ENCODE assay signal across 22 cellular contexts in the genomic region with DNA sequence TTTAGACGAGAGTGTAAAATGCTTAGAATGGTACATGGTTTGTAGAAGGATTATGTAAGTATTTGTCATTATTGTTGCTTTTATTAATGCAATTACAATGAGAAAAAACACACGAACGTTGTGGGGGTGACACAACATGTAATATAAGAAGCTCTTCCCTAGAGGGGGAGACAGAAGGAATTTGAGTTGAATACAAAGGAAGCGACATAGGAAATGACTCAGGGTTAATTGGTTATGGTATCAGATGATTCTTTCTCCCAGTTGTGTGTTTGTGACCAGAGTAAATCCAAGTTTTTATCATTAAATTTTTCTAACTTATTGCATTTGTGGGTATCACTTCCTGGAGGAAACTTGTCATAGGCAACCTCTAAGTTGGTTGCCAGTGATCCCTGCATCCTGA.
DNase-seq lines count a peak whose midpoint lies in the region; ATAC-seq, FAIRE-seq and TF ChIP-seq lines count a peak whose summit lies in the region.
"Had no signal": no experiment of that assay in that cellular context is flagged by ENCODE, and none has a peak within 500 bp of the region (broad histone marks: within the 10 kb centered on the region; RNA-seq: fewer than 3 reads in every experiment).

No MANE protein-coding gene starts in this region.

- H4K20me1 ChIP-seq in SK-N-SH (ENCODE audit: insufficient read depth), result no peaks in the 10 kb centered on the region
- H4K20me1 ChIP-seq: BLaER1 treated with 17β-estradiol and CSF1 and Interleukin-3, amounts not matched to agents 10 nM and 100 nM had no signal

- H3K9me2 ChIP-seq in SK-N-SH, result no peaks in the 10 kb centered on the region

- H3K27me3 Mint-ChIP-seq in WTC11 (ENCODE audit: low read depth), result no peaks in the 10 kb centered on the region
- H3K27me3 Mint-ChIP-seq: activated naive CD4-positive, alpha-beta T cell treated with anti-CD3 and anti-CD28 coated beads, Interleukin-2, amount 10 ng/mL, durations not matched to agents 7 days and 5 days; activated T-cell treated with anti-CD3 and anti-CD28 coated beads, Interleukin-2, amount 50 U/mL, for 24 hours had no signal

- H3K27me3 ChIP-seq in SK-N-SH (ENCODE audit: insufficient read depth), result no peaks in the 10 kb centered on the region
- H3K27me3 ChIP-seq: BLaER1 treated with 17β-estradiol and CSF1 and Interleukin-3, amounts not matched to agents 10 nM and 100 nM had no signal

- H3K4me3 Mint-ChIP-seq in WTC11, result no peak overlapping the region
- H3K4me3 Mint-ChIP-seq: activated naive CD4-positive, alpha-beta T cell treated with anti-CD3 and anti-CD28 coated beads, Interleukin-2, amount 10 ng/mL, durations not matched to agents 7 days and 5 days; activated T-cell treated with anti-CD3 and anti-CD28 coated beads, Interleukin-2, amount 50 U/mL, for 24 hours had no signal

- peaks cover 5% of the 10 kb centered on the region; the same call in 1 of the 2 replicates for H3K9me3 ChIP-seq in SK-N-SH
- H3K9me3 ChIP-seq: BLaER1 treated with 17β-estradiol and CSF1 and Interleukin-3, amounts not matched to agents 10 nM and 100 nM had no signal

- H3K36me3 Mint-ChIP-seq in WTC11, result no peaks in the 10 kb centered on the region
- H3K36me3 Mint-ChIP-seq: activated naive CD4-positive, alpha-beta T cell treated with anti-CD3 and anti-CD28 coated beads, Interleukin-2, amount 10 ng/mL, durations not matched to agents 7 days and 5 days had no signal

- peak overlapping the region; percentile 70 for H2AFZ ChIP-seq in SK-N-SH (ENCODE audit: low read depth)

- peak; percentile 53 to 89; a peak in 2 of 4 replicates for TF ChIP-seq EP300 in SK-N-SH (IDR thresholded peaks at IDR 0.05; ENCODE audit: borderline replicate concordance in 1 of 2, low read depth in 1 of 2, low read length in 1 of 2)

- H3K36me3 ChIP-seq in SK-N-SH (replicated peaks in 1 of 2; ENCODE audit: control insufficient read depth in 1 of 2, insufficient read depth in 2 of 2, low read length in 1 of 2), result no peaks in the 10 kb centered on the region
- H3K36me3 ChIP-seq: BLaER1 treated with 17β-estradiol and CSF1 and Interleukin-3, amounts not matched to agents 10 nM and 100 nM had no signal

- ATAC-seq in WTC11, result no peak

- H3K27ac ChIP-seq in SK-N-SH (ENCODE audit: low read depth in 2 of 2, low read length in 1 of 2), result peak overlapping the region; percentile 34 to 69; a peak in 3 of 4 replicates
- H3K27ac ChIP-seq: BLaER1 treated with 17β-estradiol and CSF1 and Interleukin-3, amounts not matched to agents 10 nM and 100 nM; KMS-11 had no signal

- POLR2A ChIA-PET in SK-N-SH (lab: Yijun Ruan, JAX) (no interaction called here), WTC11 (lab: Charles Lee) (no interaction called here)

- no peak overlapping the region for H3K27ac Mint-ChIP-seq in WTC11
- H3K27ac Mint-ChIP-seq: activated naive CD4-positive, alpha-beta T cell treated with anti-CD3 and anti-CD28 coated beads, Interleukin-2, amount 10 ng/mL, durations not matched to agents 7 days and 5 days; activated T-cell treated with anti-CD3 and anti-CD28 coated beads, Interleukin-2, amount 50 U/mL, for 24 hours had no signal

- WGBS in SK-N-SH (ENCODE audit: low lambda C conversion rate), result 17% methylated on average over 4 of the region's 4 CpGs

- no peaks in the 10 kb centered on the region for H3K9me3 Mint-ChIP-seq in WTC11

- H3K79me2 ChIP-seq in SK-N-SH (ENCODE audit: insufficient read depth), result no peaks in the 10 kb centered on the region

- TF ChIP-seq CTCF in SK-N-SH (IDR thresholded peaks at IDR 0.05) (no peak), fibroblast of the aortic adventitia (IDR thresholded peaks at IDR 0.05; ENCODE audit: insufficient read depth, low read length) (no peak), WTC11 (IDR thresholded peaks at IDR 0.05) (no peak)

- TF ChIP-seq RAD21 in SK-N-SH (IDR thresholded peaks at IDR 0.05; ENCODE audit: low read length), result no peak

- H3F3A ChIP-seq in SK-N-SH (replicated peaks; ENCODE audit: insufficient read depth), result peaks cover 13% of the 10 kb centered on the region

- H3K4me3 ChIP-seq in SK-N-SH (ENCODE audit: low read depth in 2 of 2, low read length in 1 of 2), result no peak overlapping the region
- no peak overlapping the region for H3K4me3 ChIP-seq in fibroblast of the aortic adventitia (ENCODE audit: low read depth, low read length)
- H3K4me3 ChIP-seq: BLaER1 treated with 17β-estradiol and CSF1 and Interleukin-3, amounts not matched to agents 10 nM and 100 nM had no signal

- DNase-seq in A172 (ENCODE audit: low spot score), result peak; percentile 82
- peak; percentile 85 for DNase-seq in HCEC 1CT
- DNase-seq in SK-N-SH, result no peak
- DNase-seq in fibroblast of the aortic adventitia (ENCODE audit: low read depth), result peak; percentile 32
- DNase-seq in pons (ENCODE audit: low spot score), result no peak
- no peak for DNase-seq in WTC11 (ENCODE audit: low spot score)
- no peak for DNase-seq in urothelium cell line (ENCODE audit: low spot score)
- DNase-seq in NCI-H1417 treated with DMSO at 0.1 percent for 48 hours (lab: John Stamatoyannopoulos, UW), result no peak
- DNase-seq: 8988T; activated CD4-positive, alpha-beta T cell treated with anti-CD3 and anti-CD28 coated beads for 1 hour; activated naive CD4-positive, alpha-beta T cell treated with anti-CD3 and anti-CD28 coated beads, Interleukin-2, amount 10 ng/mL, durations not matched to agents 7 days and 5 days; activated T-cell treated with anti-CD3 and anti-CD28 coated beads, Interleukin-2, amount 50 U/mL, for 24 hours; anterior cingulate cortex; NCI-H1092 treated with DMSO at 0.1 percent for 48 hours; NCI-H2081; NCI-H510A; retina; RPMI8226 had no signal

- H3K4me1 Mint-ChIP-seq in WTC11, result peaks cover 9% of the 10 kb centered on the region; the same call in 1 of the 2 replicates
- H3K4me1 Mint-ChIP-seq: activated naive CD4-positive, alpha-beta T cell treated with anti-CD3 and anti-CD28 coated beads, Interleukin-2, amount 10 ng/mL, durations not matched to agents 7 days and 5 days had no signal

- no peak for FAIRE-seq in urothelium cell line (lab: Jason Lieb, UNC)
- FAIRE-seq: GM19239, H1 had no signal

- H3K9ac ChIP-seq in SK-N-SH, result no peak overlapping the region; the same call in 1 of the 2 replicates
- H3K9ac ChIP-seq: BLaER1 treated with 17β-estradiol and CSF1 and Interleukin-3, amounts not matched to agents 10 nM and 100 nM; KMS-11 had no signal

- no peak overlapping the region; the same call in 1 of the 2 replicates for H3K4me2 ChIP-seq in SK-N-SH
- H3K4me2 ChIP-seq: KMS-11 had no signal

- H3K4me1 ChIP-seq in SK-N-SH (ENCODE audit: control insufficient read depth in 1 of 2, insufficient read depth in 2 of 2, low read depth in 1 of 2, low read length in 1 of 2), result peaks cover 3 to 18% of the 10 kb centered on the region in 2 experiments; a peak in 3 of 4 replicates

- CTCF ChIA-PET in SK-N-SH (lab: Yijun Ruan, JAX), result interaction anchor here (1.2 kb wide), 1 partner anchor 14 kb away, joined by 3 read pairs; no protein-coding TSS in a partner anchor
- CTCF ChIA-PET in WTC11 (lab: Charles Lee), result no interaction called here

TF ChIP-seq in SK-N-SH, 30 proteins besides CTCF, POLR2A, EP300 and RAD21 (continues in another document):
- TF ChIP-seq POLR2AphosphoS5 (IDR thresholded peaks at IDR 0.05; ENCODE audit: low read depth, low read length), result peak; percentile 25; the same call in 1 of the 2 replicates
- TF ChIP-seq ELF1 (IDR thresholded peaks at IDR 0.05), result no peak
- no peak for TF ChIP-seq YY1 (IDR thresholded peaks at IDR 0.05; ENCODE audit: low read depth)
- no peak for TF ChIP-seq FOXJ3 (CRISPR knock-in tag; IDR thresholded peaks at IDR 0.05)
- no peak for TF ChIP-seq MXI1 (IDR thresholded peaks at IDR 0.05; ENCODE audit: low read depth, low read length)
- peak; percentile 77 for TF ChIP-seq FOXM1 (IDR thresholded peaks at IDR 0.05; ENCODE audit: low read depth)
- peak; percentile 50; the same call in 1 of the 2 replicates for TF ChIP-seq RXRA (IDR thresholded peaks at IDR 0.05; ENCODE audit: borderline replicate concordance, low read depth)
- TF ChIP-seq, protein P1, sequence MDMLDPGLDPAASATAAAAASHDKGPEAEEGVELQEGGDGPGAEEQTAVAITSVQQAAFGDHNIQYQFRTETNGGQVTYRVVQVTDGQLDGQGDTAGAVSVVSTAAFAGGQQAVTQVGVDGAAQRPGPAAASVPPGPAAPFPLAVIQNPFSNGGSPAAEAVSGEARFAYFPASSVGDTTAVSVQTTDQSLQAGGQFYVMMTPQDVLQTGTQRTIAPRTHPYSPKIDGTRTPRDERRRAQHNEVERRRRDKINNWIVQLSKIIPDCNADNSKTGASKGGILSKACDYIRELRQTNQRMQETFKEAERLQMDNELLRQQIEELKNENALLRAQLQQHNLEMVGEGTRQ (IDR thresholded peaks at IDR 0.05; ENCODE audit: borderline replicate concordance, low read depth, low read length), result no peak
- peak; percentile 60; the same call in 1 of the 2 replicates for TF ChIP-seq FOSL2 (IDR thresholded peaks at IDR 0.05; ENCODE audit: borderline replicate concordance, low read depth)

TF ChIP-seq in WTC11, 78 proteins besides CTCF, POLR2A, EP300 and RAD21 (continues in another document):
- TF ChIP-seq SP1 (CRISPR knock-in tag; conservative IDR thresholded peaks at IDR 0.05) (no peak), CREB1 (CRISPR knock-in tag; IDR thresholded peaks at IDR 0.05) (no peak), TCF7 (CRISPR knock-in tag; IDR thresholded peaks at IDR 0.05; ENCODE audit: low read depth) (no peak), KAT7 (CRISPR knock-in tag; IDR thresholded peaks at IDR 0.05; ENCODE audit: borderline replicate concordance) (no peak), GABPB1 (CRISPR knock-in tag; IDR thresholded peaks at IDR 0.05) (no peak)
- TF ChIP-seq, protein P2, sequence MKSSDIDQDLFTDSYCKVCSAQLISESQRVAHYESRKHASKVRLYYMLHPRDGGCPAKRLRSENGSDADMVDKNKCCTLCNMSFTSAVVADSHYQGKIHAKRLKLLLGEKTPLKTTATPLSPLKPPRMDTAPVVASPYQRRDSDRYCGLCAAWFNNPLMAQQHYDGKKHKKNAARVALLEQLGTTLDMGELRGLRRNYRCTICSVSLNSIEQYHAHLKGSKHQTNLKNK (CRISPR knock-in tag; IDR thresholded peaks at IDR 0.05), result no peak
- TF ChIP-seq, protein P3, sequence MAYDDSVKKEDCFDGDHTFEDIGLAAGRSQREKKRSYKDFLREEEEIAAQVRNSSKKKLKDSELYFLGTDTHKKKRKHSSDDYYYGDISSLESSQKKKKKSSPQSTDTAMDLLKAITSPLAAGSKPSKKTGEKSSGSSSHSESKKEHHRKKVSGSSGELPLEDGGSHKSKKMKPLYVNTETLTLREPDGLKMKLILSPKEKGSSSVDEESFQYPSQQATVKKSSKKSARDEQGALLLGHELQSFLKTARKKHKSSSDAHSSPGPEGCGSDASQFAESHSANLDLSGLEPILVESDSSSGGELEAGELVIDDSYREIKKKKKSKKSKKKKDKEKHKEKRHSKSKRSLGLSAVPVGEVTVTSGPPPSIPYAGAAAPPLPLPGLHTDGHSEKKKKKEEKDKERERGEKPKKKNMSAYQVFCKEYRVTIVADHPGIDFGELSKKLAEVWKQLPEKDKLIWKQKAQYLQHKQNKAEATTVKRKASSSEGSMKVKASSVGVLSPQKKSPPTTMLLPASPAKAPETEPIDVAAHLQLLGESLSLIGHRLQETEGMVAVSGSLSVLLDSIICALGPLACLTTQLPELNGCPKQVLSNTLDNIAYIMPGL (CRISPR knock-in tag; IDR thresholded peaks at IDR 0.05), result no peak

Comparison
In these comparisons a context has a peak if more than half of its experiments do, and no peak if none do; other contexts are left out.
1. DNase-seq: peak in A172 (single experiment), HCEC 1CT (single experiment) and fibroblast of the aortic adventitia (single experiment); none in SK-N-SH (single experiment), pons (single experiment), WTC11 (single experiment), urothelium cell line (single experiment) and NCI-H1417 treated with DMSO at 0.1 percent for 48 hours (single experiment).